22 cellular contexts compared by ENCODE assay signal in genomic region chr4:174256277-174256713, GRCh38. TPM values are rescaled to one million over a fixed set of nuclear protein-coding genes. Genes with fewer than 3 reads are reported as not detected.
A peak's percentile ranks its signal among the peaks of the same experiment; 100 is the strongest.
DNase-seq lines count a peak whose midpoint lies in the region; ATAC-seq, FAIRE-seq and TF ChIP-seq lines count a peak whose summit lies in the region.
"Had no signal": no experiment of that assay in that cellular context is flagged by ENCODE, and none has a peak within 500 bp of the region (broad histone marks: within the 10 kb centered on the region; RNA-seq: fewer than 3 reads in every experiment).

No MANE protein-coding gene starts in this region.

- FAIRE-seq in bronchial epithelial cell (lab: Jason Lieb, UNC), result no peak
- FAIRE-seq: RCC 7860 had no signal

- H4K91ac ChIP-seq in mesenchymal stem cell (ENCODE audit: low read length), result no peak overlapping the region

- no peak overlapping the region for H3K9ac ChIP-seq in mesenchymal stem cell (ENCODE audit: low read length)

- CTCF ChIA-PET in BJ (lab: Yijun Ruan, JAX), result interaction anchor here (1.2 kb wide), 1 partner anchor 10 kb away, joined by 4 read pairs; no protein-coding TSS in a partner anchor

- 0 out of 2 replicates have a peak, but pooled peaks cover 1% of the 10 kb centered on the region for H3K36me3 ChIP-seq in BJ (ENCODE audit: control insufficient read depth, insufficient read depth, low read length)
- no peaks in the 10 kb centered on the region for H3K36me3 ChIP-seq in bronchial epithelial cell (ENCODE audit: control insufficient read depth, insufficient read depth, low read length)
- H3K36me3 ChIP-seq in mesenchymal stem cell (ENCODE audit: control insufficient read depth in 1 of 2, insufficient read depth in 2 of 2, low read depth in 1 of 2, low read length in 2 of 2), result peaks cover 0 to 5% of the 10 kb centered on the region in 2 experiments
- H3K36me3 ChIP-seq: uterus had no signal

- H3K4ac ChIP-seq in mesenchymal stem cell (ENCODE audit: low read depth in 1 of 2, low read length in 2 of 2), result no peak overlapping the region

- no peak overlapping the region for H2AK5ac ChIP-seq in mesenchymal stem cell (ENCODE audit: low read length, severe bottlenecking)

- TF ChIP-seq CTCF in BJ (IDR thresholded peaks at IDR 0.05; ENCODE audit: insufficient read depth, low read depth, low read length), result no peak
- TF ChIP-seq CTCF in bronchial epithelial cell (IDR thresholded peaks at IDR 0.05; ENCODE audit: insufficient read depth, low read length, severe bottlenecking), result no peak

- no peak overlapping the region for H3K4me2 ChIP-seq in mesenchymal stem cell (ENCODE audit: low read length, poor library complexity, severe bottlenecking)

- H3K23ac ChIP-seq in mesenchymal stem cell (ENCODE audit: low read length in 2 of 2), result no peak overlapping the region

- no peak for ATAC-seq in GM21529 (IDR thresholded peaks at IDR 0.05; ENCODE audit: unreplicated experiment)
- ATAC-seq: left lobe of liver; right lobe of liver; stimulated activated naive CD8-positive, alpha-beta T cell treated with anti-CD3 and anti-CD28 coated beads, Interleukin-15, Interleukin-2, amounts not matched to agents 100 U/mL and 50 U/mL, for 24 hours had no signal

- no peak overlapping the region for H3K18ac ChIP-seq in mesenchymal stem cell (ENCODE audit: low read depth in 1 of 2, low read length in 2 of 2)

- no peak overlapping the region for H3K14ac ChIP-seq in mesenchymal stem cell (ENCODE audit: low read length in 2 of 2)

- no peak overlapping the region for H2AFZ ChIP-seq in mesenchymal stem cell (ENCODE audit: low read depth, low read length)

- no peak overlapping the region for H4K8ac ChIP-seq in mesenchymal stem cell (ENCODE audit: low read length)

- H3K79me1 ChIP-seq in mesenchymal stem cell (replicated peaks; ENCODE audit: low read length, poor library complexity, severe bottlenecking), result peaks cover 1% of the 10 kb centered on the region

- DNase-seq in BJ (ENCODE audit: low read depth) (peak; percentile 15), NCI-H69 (lab: John Stamatoyannopoulos, UW) (peak; percentile 4), bronchial epithelial cell (ENCODE audit: low read depth) (peak; percentile 56), mesenchymal stem cell (peak; percentile 62), superior temporal gyrus (ENCODE audit: extremely low spot score) (no peak), islet precursor cell (no peak), NCI-H82 (lab: John Stamatoyannopoulos, UW) (no peak)
- DNase-seq: activated CD4-positive, alpha-beta T cell treated with anti-CD3 and anti-CD28 coated beads, Interleukin-2, amount 50 U/mL, for 1 hour; activated T-cell treated with anti-CD3 and anti-CD28 coated beads, Interleukin-2, amount 50 U/mL, for 48 hours; amygdala; CD4-positive, alpha-beta memory T cell; effector CD8-positive, alpha-beta T cell; GDM1; head of caudate nucleus; Kasumi-1; NCI-H187 treated with DMSO at 0.1 percent for 48 hours; right lobe of liver; stimulated activated naive CD8-positive, alpha-beta T cell treated with anti-CD3 and anti-CD28 coated beads, Interleukin-15, Interleukin-2, amounts not matched to agents 100 U/mL and 50 U/mL, for 24 hours; uterus had no signal

- H3K9me3 ChIP-seq in mesenchymal stem cell (ENCODE audit: control insufficient read depth, low read length), result no peaks in the 10 kb centered on the region
- H3K9me3 ChIP-seq: right lobe of liver, uterus had no signal

- no peak overlapping the region for H2BK5ac ChIP-seq in mesenchymal stem cell (ENCODE audit: low read depth, low read length, poor library complexity, severe bottlenecking)

- POLR2A ChIA-PET in BJ (lab: Charles Lee), result no interaction called here

- H3K4me1 ChIP-seq in mesenchymal stem cell (ENCODE audit: control insufficient read depth, insufficient read depth, low read depth, low read length), result peaks cover 2% of the 10 kb centered on the region

- H3K27me3 ChIP-seq in BJ (ENCODE audit: control insufficient read depth, insufficient read depth, low read length), result no peaks in the 10 kb centered on the region
- H3K27me3 ChIP-seq in bronchial epithelial cell (ENCODE audit: control insufficient read depth, insufficient read depth, low read length), result no peaks in the 10 kb centered on the region
- H3K27me3 ChIP-seq in mesenchymal stem cell (ENCODE audit: control insufficient read depth in 1 of 2, insufficient read depth in 1 of 2, low read length in 2 of 2), result no peaks in the 10 kb centered on the region
- H3K27me3 ChIP-seq: right lobe of liver, uterus had no signal

- no peak overlapping the region for H2BK12ac ChIP-seq in mesenchymal stem cell (ENCODE audit: low read length in 2 of 2)

- no peak overlapping the region for H2BK120ac ChIP-seq in mesenchymal stem cell (ENCODE audit: low read depth, low read length)

- H3K4me3 ChIP-seq in BJ (ENCODE audit: low read depth, low read length) (no peak overlapping the region), bronchial epithelial cell (ENCODE audit: low read depth, low read length) (no peak overlapping the region), mesenchymal stem cell (ENCODE audit: insufficient read depth in 1 of 2, low read depth in 1 of 2, low read length in 2 of 2) (no peak overlapping the region)
- H3K4me3 ChIP-seq: right lobe of liver, uterus had no signal

- no peak overlapping the region for H2BK15ac ChIP-seq in mesenchymal stem cell (ENCODE audit: low read depth, poor library complexity, severe bottlenecking)

- WGBS in mesenchymal stem cell, result no CpG with 5 or more reads among the region's 1 CpG

- no peak overlapping the region for H3K27ac ChIP-seq in mesenchymal stem cell (ENCODE audit: low read length, poor library complexity, severe bottlenecking)
- H3K27ac ChIP-seq: right lobe of liver, uterus had no signal

RNA-seq across cellular contexts. Expression of gene FBXO8, which starts 27.2 kb away (rescaled TPM):
- 19.5 and 29.8 TPM in 2 replicates for polyA plus RNA-seq in BJ (2011; rRNA removed)
- polyA minus RNA-seq in BJ (2011; rRNA and poly(A)+ RNA removed), result 11.4 and 22.0 TPM in 2 replicates
- total RNA-seq in bronchial epithelial cell, result 31.9 and 32.1 TPM in 2 replicates
- polyA plus RNA-seq in mesenchymal stem cell (2013, experiment 1 of 2), result 13.2 TPM
- polyA plus RNA-seq in mesenchymal stem cell (2013, experiment 2 of 2), result 14.6 TPM

RNA-seq across cellular contexts. Expression of gene CEP44, which starts 27.4 kb away (rescaled TPM):
- polyA plus RNA-seq in BJ (2011; rRNA removed), result 3.4 and 5.9 TPM in 2 replicates
- polyA minus RNA-seq in BJ (2011; rRNA and poly(A)+ RNA removed), result 4.5 and 4.7 TPM in 2 replicates
- total RNA-seq in bronchial epithelial cell, result 16.8 and 18.3 TPM in 2 replicates
- 6.9 TPM for polyA plus RNA-seq in mesenchymal stem cell (2013, experiment 1 of 2)
- polyA plus RNA-seq in mesenchymal stem cell (2013, experiment 2 of 2), result 6.7 TPM

Comparison
In these comparisons a context has a peak if more than half of its experiments do, and no peak if none do; other contexts are left out.
1. DNase-seq: peak in BJ (single experiment), NCI-H69 (single experiment), bronchial epithelial cell (single experiment) and mesenchymal stem cell (single experiment); none in superior temporal gyrus (single experiment), islet precursor cell (single experiment) and NCI-H82 (single experiment).